Comparison of ENCODE assay signal across 8 cellular contexts in genomic region chr7:107563761-107564552, GRCh38. TPM values are rescaled to one million over a fixed set of nuclear protein-coding genes. Genes with fewer than 3 reads are reported as not detected.
A peak's percentile ranks its signal among the peaks of the same experiment; 100 is the strongest.
DNase-seq lines count a peak whose midpoint lies in the region; ATAC-seq and TF ChIP-seq lines count a peak whose summit lies in the region.

TSS of gene COG5 (minus strand) at chr7:107563920. CDS start at chr7:107563896, 24 bp downstream.
TSS of gene DUS4L (plus strand) at chr7:107563971. CDS start at chr7:107567071, 3,100 bp downstream.

- CTCF ChIA-PET in Calu3 (lab: Charles Lee) = interaction anchor here (1.0 to 1.2 kb wide), 2 partner anchors 101 to 311 kb away, joined by 3 to 4 read pairs; no protein-coding TSS in a partner anchor

- peak within 1 kb of the TSS; percentile 65 for H2AFZ ChIP-seq in OCI-LY1 (ENCODE audit: low read length)

- H3K4me3 ChIP-seq in OCI-LY1 (ENCODE audit: low read depth, low read length, poor library complexity, severe bottlenecking) = peak within 1 kb of the TSS; percentile 79
- H3K4me3 ChIP-seq in mucosa of descending colon = peak within 1 kb of the TSS; percentile 84

- peaks cover 42% of the 10 kb centered on the region for H3K4me1 Mint-ChIP-seq in Calu3 (ENCODE audit: low read depth, unreplicated experiment)

- no peaks in the 10 kb centered on the region for H3K9me2 ChIP-seq in OCI-LY1 (ENCODE audit: low read depth, low read length)

- intact Hi-C loops in Calu3 (cut with micrococcal nuclease; ENCODE audit: unreplicated experiment) = loop anchor here (5.0 kb wide), 1 partner anchor 102 kb away; no protein-coding TSS in a partner anchor
- intact Hi-C loops in mucosa of descending colon (cut with DNase I, micrococcal nuclease) = no loop called here

- peak within 1 kb of the TSS; percentile 88 for H3K4me3 Mint-ChIP-seq in Calu3 (ENCODE audit: low read depth, unreplicated experiment)

- H3K27me3 Mint-ChIP-seq in Calu3 (ENCODE audit: unreplicated experiment) = no peaks in the 10 kb centered on the region

- peaks cover 19% of the 10 kb centered on the region for H3K36me3 Mint-ChIP-seq in Calu3 (ENCODE audit: insufficient read depth, unreplicated experiment)

- H3K9me3 ChIP-seq in OCI-LY1 (ENCODE audit: low read length) (no peaks in the 10 kb centered on the region), mucosa of descending colon (no peaks in the 10 kb centered on the region)

- H4K20me1 ChIP-seq in OCI-LY1 (ENCODE audit: insufficient read depth, low read length) = no peaks in the 10 kb centered on the region

- H3K9ac ChIP-seq in OCI-LY1 (ENCODE audit: low read length) = peak within 1 kb of the TSS; percentile 84

- no peaks in the 10 kb centered on the region for H3K9me3 Mint-ChIP-seq in Calu3 (ENCODE audit: low read depth, unreplicated experiment)

- peak; percentile 89 for ATAC-seq in GM21360 (IDR thresholded peaks at IDR 0.05; ENCODE audit: unreplicated experiment)
- ATAC-seq in mucosa of descending colon = peak; percentile 95

- H3K4me2 ChIP-seq in OCI-LY1 (ENCODE audit: low read length) = peak within 1 kb of the TSS; percentile 92

- H3K27me3 ChIP-seq in OCI-LY1 (ENCODE audit: insufficient read depth, low read length) = no peaks in the 10 kb centered on the region

- H3K27ac Mint-ChIP-seq in Calu3 (ENCODE audit: unreplicated experiment) = peak within 1 kb of the TSS; percentile 99

- peak within 1 kb of the TSS; percentile 49 for H3K27ac ChIP-seq in OCI-LY1 (ENCODE audit: low read depth, low read length, poor library complexity, severe bottlenecking)

- peaks cover 21% of the 10 kb centered on the region; the same call in 1 of the 2 replicates for H3K36me3 ChIP-seq in OCI-LY1 (ENCODE audit: insufficient read depth, low read length)
- H3K36me3 ChIP-seq in mucosa of descending colon (ENCODE audit: low read depth) = no peaks in the 10 kb centered on the region

- BruUV-seq in Calu3 (replicated peaks; lab: Mats Ljungman, UMichigan) = no TSS peak

- peaks cover 54% of the 10 kb centered on the region for H3K4me1 ChIP-seq in OCI-LY1 (ENCODE audit: insufficient read depth, low read length, severe bottlenecking)
- H3K4me1 ChIP-seq in mucosa of descending colon (ENCODE audit: low read depth) = peaks cover 28% of the 10 kb centered on the region

- H3F3A ChIP-seq in OCI-LY1 (ENCODE audit: insufficient read depth, low read length) = no peaks in the 10 kb centered on the region

- no peak for TF ChIP-seq CTCF in Calu3 (IDR thresholded peaks at IDR 0.05; ENCODE audit: unreplicated experiment)
- TF ChIP-seq CTCF in OCI-LY1 (IDR thresholded peaks at IDR 0.05; ENCODE audit: low read length) = no peak
- no peak for TF ChIP-seq CTCF in mucosa of descending colon (IDR thresholded peaks at IDR 0.05)

- DNase-seq in Calu3 = peak; percentile 75
- DNase-seq in HT-29 (ENCODE audit: low spot score) = peak; percentile 95
- peak; percentile 78 for DNase-seq in activated T-cell treated with anti-CD3 and anti-CD28 coated beads for 24 hours (ENCODE audit: low read depth)
- peak; percentile 38 for DNase-seq in epidermal melanocyte (ENCODE audit: insufficient read length, low spot score)
- DNase-seq in mucosa of descending colon = peak; percentile 89 to 92 (median 91)
- peak; percentile 79 for DNase-seq in stimulated activated CD8-positive, alpha-beta memory T cell treated with anti-CD3 and anti-CD28 coated beads, Interleukin-4, amount 100 ng/mL, for 24 hours (ENCODE audit: low read depth)

- peaks cover 40% of the 10 kb centered on the region for H3K79me2 ChIP-seq in OCI-LY1 (ENCODE audit: insufficient read depth, low read length)

RNA-seq across cellular contexts. Expression of gene COG5, which starts in this region (rescaled TPM):
- total RNA-seq in Calu3 (2022) (21.4 and 23.6 TPM in 2 replicates), mucosa of descending colon (10 to 100 TPM; 46.8 to 56.4 (median 47.7) TPM)
- 49.6 and 58.0 TPM in 2 replicates for total RNA-seq in HT-29 (2014; rRNA removed; shearing (Covaris generic))

RNA-seq across cellular contexts. Expression of gene DUS4L, which starts in this region (rescaled TPM):
- total RNA-seq in Calu3 (2022) (9.3 and 9.9 TPM in 2 replicates), mucosa of descending colon (1 to 10 TPM; 5.2 to 7.0 (median 7.0) TPM)
- total RNA-seq in HT-29 (2014; rRNA removed; shearing (Covaris generic)) = 8.8 and 13.3 TPM in 2 replicates

Comparison
In these comparisons a context has a peak if more than half of its experiments do, and no peak if none do; other contexts are left out.
1. Peak in every context shown above with its lines: DNase-seq, ATAC-seq, H3K4me3 ChIP-seq and H3K27ac ChIP-seq.
2. DNase-seq: peak in every context shown above with its lines; median percentile 95 in HT-29; 91 in mucosa of descending colon; 79 in stimulated activated CD8-positive, alpha-beta memory T cell treated with anti-CD3 and anti-CD28 coated beads, Interleukin-4, amount 100 ng/mL, for 24 hours; 78 in activated T-cell treated with anti-CD3 and anti-CD28 coated beads for 24 hours; 75 in Calu3; 38 in epidermal melanocyte.